ENCODE assay signal across 1 cellular context in genomic region chr3:112794622-112795172, GRCh38.
TF ChIP-seq lines count a peak whose summit lies in the region.

No MANE protein-coding gene starts in this region.

TF ChIP-seq in IMR-90, 13 proteins besides CTCF, POLR2A, EP300 and RAD21 (continued from another document):
- TF ChIP-seq ELK1 (IDR thresholded peaks at IDR 0.05; ENCODE audit: borderline replicate concordance, low read depth, low read length) (no peak), CHD1 (IDR thresholded peaks at IDR 0.05; ENCODE audit: low read depth, low read length) (no peak), SMC3 (IDR thresholded peaks at IDR 0.05; ENCODE audit: low read depth, low read length) (no peak)
- TF ChIP-seq, protein P1, sequence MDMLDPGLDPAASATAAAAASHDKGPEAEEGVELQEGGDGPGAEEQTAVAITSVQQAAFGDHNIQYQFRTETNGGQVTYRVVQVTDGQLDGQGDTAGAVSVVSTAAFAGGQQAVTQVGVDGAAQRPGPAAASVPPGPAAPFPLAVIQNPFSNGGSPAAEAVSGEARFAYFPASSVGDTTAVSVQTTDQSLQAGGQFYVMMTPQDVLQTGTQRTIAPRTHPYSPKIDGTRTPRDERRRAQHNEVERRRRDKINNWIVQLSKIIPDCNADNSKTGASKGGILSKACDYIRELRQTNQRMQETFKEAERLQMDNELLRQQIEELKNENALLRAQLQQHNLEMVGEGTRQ (IDR thresholded peaks at IDR 0.05; ENCODE audit: low read depth, low read length), result no peak
